In genomic region chr16:64051826-64052225, GRCh38 we compare ENCODE assay signal across 9 cellular contexts.
A peak's percentile ranks its signal among the peaks of the same experiment; 100 is the strongest.
DNase-seq lines count a peak whose midpoint lies in the region; ATAC-seq and TF ChIP-seq lines count a peak whose summit lies in the region.
"Had no signal": no experiment of that assay in that cellular context is flagged by ENCODE, and none has a peak within 500 bp of the region (broad histone marks: within the 10 kb centered on the region; RNA-seq: fewer than 3 reads in every experiment).

No MANE protein-coding gene starts in this region.

- TF ChIP-seq CTCF in GM13977 (IDR thresholded peaks at IDR 0.05; ENCODE audit: extremely low read depth, insufficient read depth, missing control alignments) (peak; percentile 42), PC-9 (conservative IDR thresholded peaks at IDR 0.05) (peak; percentile 54), fibroblast of pulmonary artery (IDR thresholded peaks at IDR 0.05; ENCODE audit: low read length, missing control alignments) (peak; percentile 52), ovary (IDR thresholded peaks at IDR 0.05) (no peak)

- no peaks in the 10 kb centered on the region for H3K27me3 Mint-ChIP-seq in activated T-helper 1 cell treated with anti-CD3 and anti-CD28 coated beads, Interleukin-12 subunit alpha, Interleukin-12 subunit beta, Interleukin-2, Interleukin-4 antibody, amounts not matched to agents 30 ng/mL and 10 ng/mL and 1 ng/mL, durations not matched to agents 14 hours and 24 hours and 36 hours (ENCODE audit: insufficient read depth)
- H3K27me3 Mint-ChIP-seq in activated CD4-positive, alpha-beta T cell treated with anti-CD3 and anti-CD28 coated beads, Interleukin-2, amount 10 ng/mL, durations not matched to agents 7 days and 5 days = no peaks in the 10 kb centered on the region

- CTCF ChIA-PET in PC-9 (lab: Charles Lee) = no interaction called here
- CTCF ChIA-PET in activated CD4-positive, alpha-beta T cell treated with anti-CD3 and anti-CD28 coated beads, Interleukin-2, amount 10 ng/mL, durations not matched to agents 7 days and 5 days (lab: Charles Lee) = no interaction called here

- no peak for TF ChIP-seq EP300 in ovary (IDR thresholded peaks at IDR 0.05)

- no peak overlapping the region for H3K27ac ChIP-seq in PC-9
- no peak overlapping the region for H3K27ac ChIP-seq in ovary

- no peaks in the 10 kb centered on the region for H3K36me3 Mint-ChIP-seq in activated T-helper 1 cell treated with anti-CD3 and anti-CD28 coated beads, Interleukin-12 subunit alpha, Interleukin-12 subunit beta, Interleukin-2, Interleukin-4 antibody, amounts not matched to agents 30 ng/mL and 10 ng/mL and 1 ng/mL, durations not matched to agents 14 hours and 24 hours and 36 hours (ENCODE audit: low read depth)
- no peaks in the 10 kb centered on the region for H3K36me3 Mint-ChIP-seq in activated CD4-positive, alpha-beta T cell treated with anti-CD3 and anti-CD28 coated beads, Interleukin-2, amount 10 ng/mL, durations not matched to agents 7 days and 5 days (ENCODE audit: low read depth)

- H3K36me3 ChIP-seq in PC-9 (ENCODE audit: low read depth) (no peaks in the 10 kb centered on the region), ovary (no peaks in the 10 kb centered on the region)

- in situ Hi-C loops in GM13977 (cut with MboI; ENCODE audit: low pct_unique_long_range_greater_than_20kb, low sequenced_read_pairs, unreplicated experiment) = no loop called here

- no peaks in the 10 kb centered on the region for H3K4me1 Mint-ChIP-seq in activated T-helper 1 cell treated with anti-CD3 and anti-CD28 coated beads, Interleukin-12 subunit alpha, Interleukin-12 subunit beta, Interleukin-2, Interleukin-4 antibody, amounts not matched to agents 30 ng/mL and 10 ng/mL and 1 ng/mL, durations not matched to agents 14 hours and 24 hours and 36 hours (ENCODE audit: low read depth)
- H3K4me1 Mint-ChIP-seq in activated CD4-positive, alpha-beta T cell treated with anti-CD3 and anti-CD28 coated beads, Interleukin-2, amount 10 ng/mL, durations not matched to agents 7 days and 5 days = no peaks in the 10 kb centered on the region

- H3K4me3 ChIP-seq in PC-9 (no peak overlapping the region), fibroblast of pulmonary artery (replicated peaks; ENCODE audit: low read depth, low read length) (no peak overlapping the region), ovary (no peak overlapping the region)

- H3K27me3 ChIP-seq in PC-9 (ENCODE audit: insufficient read depth, low read depth) = peaks cover 4% of the 10 kb centered on the region; the same call in 1 of the 2 replicates
- no peaks in the 10 kb centered on the region for H3K27me3 ChIP-seq in ovary

- no peaks in the 10 kb centered on the region for H3K4me1 ChIP-seq in PC-9 (replicated peaks; ENCODE audit: insufficient read depth)
- no peaks in the 10 kb centered on the region for H3K4me1 ChIP-seq in ovary (ENCODE audit: insufficient read depth)

- no peaks in the 10 kb centered on the region for H3K9me3 ChIP-seq in PC-9 (ENCODE audit: insufficient read depth, low read depth)
- no peaks in the 10 kb centered on the region for H3K9me3 ChIP-seq in ovary

- H3K9me3 Mint-ChIP-seq in activated T-helper 1 cell treated with anti-CD3 and anti-CD28 coated beads, Interleukin-12 subunit alpha, Interleukin-12 subunit beta, Interleukin-2, Interleukin-4 antibody, amounts not matched to agents 30 ng/mL and 10 ng/mL and 1 ng/mL, durations not matched to agents 14 hours and 24 hours and 36 hours = peaks cover 13% of the 10 kb centered on the region
- peaks cover 2% of the 10 kb centered on the region for H3K9me3 Mint-ChIP-seq in activated CD4-positive, alpha-beta T cell treated with anti-CD3 and anti-CD28 coated beads, Interleukin-2, amount 10 ng/mL, durations not matched to agents 7 days and 5 days

- no peaks in the 10 kb centered on the region for H4K20me1 ChIP-seq in PC-9 (ENCODE audit: insufficient read depth)

- no peaks in the 10 kb centered on the region for H3F3A ChIP-seq in PC-9 (ENCODE audit: insufficient read depth, low read depth)

- POLR2A ChIA-PET in PC-9 (lab: Charles Lee; ENCODE audit: unreplicated experiment) = no interaction called here
- POLR2A ChIA-PET in activated CD4-positive, alpha-beta T cell treated with anti-CD3 and anti-CD28 coated beads, Interleukin-2, amount 10 ng/mL, durations not matched to agents 7 days and 5 days (lab: Charles Lee) = no interaction called here

- no peaks in the 10 kb centered on the region for H3K79me2 ChIP-seq in PC-9 (ENCODE audit: low read depth)

- no TSS peak for BruUV-seq in PC-9 (replicated peaks; lab: Mats Ljungman, UMichigan)

- DNase-seq in A172 (ENCODE audit: low spot score) (peak; percentile 11), GM13977 (ENCODE audit: low spot score) (no peak), PC-9 (no peak), fibroblast of pulmonary artery (ENCODE audit: low read depth) (peak; percentile 55), ovary (no peak)
- no peak for DNase-seq in activated T-helper 1 cell treated with anti-CD3 and anti-CD28 coated beads, Interleukin-12 subunit alpha, Interleukin-12 subunit beta, Interleukin-2, Interleukin-4 antibody, amounts not matched to agents 30 ng/mL and 10 ng/mL and 1 ng/mL, durations not matched to agents 14 hours and 24 hours and 36 hours (ENCODE audit: low spot score)
- no peak for DNase-seq in activated CD4-positive, alpha-beta T cell treated with anti-CD3 and anti-CD28 coated beads, Interleukin-2, amount 10 ng/mL, durations not matched to agents 7 days and 5 days
- DNase-seq: MV-4-11 had no signal

- no peak for ATAC-seq in GM19467 (IDR thresholded peaks at IDR 0.05; ENCODE audit: unreplicated experiment)

- H3K4me3 Mint-ChIP-seq in activated T-helper 1 cell treated with anti-CD3 and anti-CD28 coated beads, Interleukin-12 subunit alpha, Interleukin-12 subunit beta, Interleukin-2, Interleukin-4 antibody, amounts not matched to agents 30 ng/mL and 10 ng/mL and 1 ng/mL, durations not matched to agents 14 hours and 24 hours and 36 hours = no peak overlapping the region
- no peak overlapping the region for H3K4me3 Mint-ChIP-seq in activated CD4-positive, alpha-beta T cell treated with anti-CD3 and anti-CD28 coated beads, Interleukin-2, amount 10 ng/mL, durations not matched to agents 7 days and 5 days

- no peak overlapping the region for H3K4me2 ChIP-seq in PC-9

- no peak overlapping the region for H2AFZ ChIP-seq in PC-9

- TF ChIP-seq POLR2A in ovary (IDR thresholded peaks at IDR 0.05) = no peak

- no peaks in the 10 kb centered on the region for H3K9me2 ChIP-seq in PC-9 (ENCODE audit: insufficient read depth)

- no peak overlapping the region for H3K27ac Mint-ChIP-seq in activated T-helper 1 cell treated with anti-CD3 and anti-CD28 coated beads, Interleukin-12 subunit alpha, Interleukin-12 subunit beta, Interleukin-2, Interleukin-4 antibody, amounts not matched to agents 30 ng/mL and 10 ng/mL and 1 ng/mL, durations not matched to agents 14 hours and 24 hours and 36 hours
- no peak overlapping the region for H3K27ac Mint-ChIP-seq in activated CD4-positive, alpha-beta T cell treated with anti-CD3 and anti-CD28 coated beads, Interleukin-2, amount 10 ng/mL, durations not matched to agents 7 days and 5 days

- intact Hi-C loops in PC-9 (cut with micrococcal nuclease; ENCODE audit: unreplicated experiment) (loop anchor here (2.0 kb wide), 1 partner anchor 691 kb away; no protein-coding TSS in a partner anchor), ovary (cut with DNase I) (no loop called here)
- intact Hi-C loops in activated T-helper 1 cell treated with anti-CD3 and anti-CD28 coated beads, Interleukin-12 subunit alpha, Interleukin-12 subunit beta, Interleukin-2, Interleukin-4 antibody, amounts not matched to agents 30 ng/mL and 10 ng/mL and 1 ng/mL, durations not matched to agents 14 hours and 24 hours and 36 hours (cut with micrococcal nuclease) = no loop called here

Comparison
In these comparisons a context has a peak if more than half of its experiments do, and no peak if none do; other contexts are left out.
1. DNase-seq: peak in A172 (single experiment) and fibroblast of pulmonary artery (single experiment); none in GM13977 (single experiment), PC-9 (0 of 2), ovary (0 of 5), activated T-helper 1 cell treated with anti-CD3 and anti-CD28 coated beads, Interleukin-12 subunit alpha, Interleukin-12 subunit beta, Interleukin-2, Interleukin-4 antibody, amounts not matched to agents 30 ng/mL and 10 ng/mL and 1 ng/mL, durations not matched to agents 14 hours and 24 hours and 36 hours (single experiment) and activated CD4-positive, alpha-beta T cell treated with anti-CD3 and anti-CD28 coated beads, Interleukin-2, amount 10 ng/mL, durations not matched to agents 7 days and 5 days (single experiment).
2. CTCF ChIP-seq: peak in GM13977 (single experiment), PC-9 (single experiment) and fibroblast of pulmonary artery (single experiment); none in ovary (0 of 3).